In the genomic region with DNA sequence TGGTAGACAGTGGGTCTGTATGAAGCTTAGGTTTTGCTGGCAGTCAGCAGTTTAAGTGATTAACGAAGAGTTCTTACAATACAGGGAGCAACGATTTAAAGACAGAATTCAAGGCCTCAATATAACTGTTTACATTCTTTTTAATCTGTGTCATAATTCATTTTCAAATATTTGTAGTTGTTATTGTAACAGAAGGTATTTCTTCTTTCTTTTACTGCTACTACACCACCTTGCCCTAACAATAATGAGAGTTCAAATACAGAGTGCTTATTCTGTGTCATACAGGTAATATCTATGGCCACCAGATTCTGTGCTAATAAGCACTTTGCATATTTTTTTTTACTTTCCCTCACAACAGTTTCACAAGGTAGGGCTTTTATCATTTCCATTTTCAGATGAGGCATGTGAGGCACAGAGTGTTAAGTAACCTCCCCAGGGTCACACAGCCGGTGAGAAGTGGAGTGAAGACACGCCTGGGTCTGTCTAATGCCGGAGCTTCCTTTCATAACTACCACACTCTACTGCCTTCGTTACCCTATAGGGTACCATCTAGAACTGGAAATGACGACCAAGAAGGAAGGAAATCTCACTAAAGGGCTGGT, we compare ENCODE assay signal across 10 cellular contexts.
A peak's percentile ranks its signal among the peaks of the same experiment; 100 is the strongest.
DNase-seq lines count a peak whose midpoint lies in the region; ATAC-seq and TF ChIP-seq lines count a peak whose summit lies in the region.
"Had no signal": no experiment of that assay in that cellular context is flagged by ENCODE, and none has a peak within 500 bp of the region (broad histone marks: within the 10 kb centered on the region; RNA-seq: fewer than 3 reads in every experiment).

No MANE protein-coding gene starts in this region.

- H3K36me3 ChIP-seq in ascending aorta (no peaks in the 10 kb centered on the region), suprapubic skin (no peaks in the 10 kb centered on the region), WERI-Rb-1 (no peaks in the 10 kb centered on the region)
- H3K36me3 ChIP-seq: cardiac muscle cell had no signal

- peaks cover 5 to 7% of the 10 kb centered on the region in 2 donors for H3K4me1 ChIP-seq in ascending aorta
- H3K4me1 ChIP-seq in suprapubic skin = peaks cover 20% of the 10 kb centered on the region
- no peaks in the 10 kb centered on the region for H3K4me1 ChIP-seq in foreskin keratinocyte

- H3K27ac ChIP-seq in ascending aorta (peak overlapping the region; percentile 43 to 63), suprapubic skin (peak overlapping the region; percentile 64), foreskin keratinocyte (no peak overlapping the region), WERI-Rb-1 (no peak overlapping the region)
- H3K27ac ChIP-seq: cardiac muscle cell had no signal

- WGBS in suprapubic skin = 83% methylated on average over 7 of the region's 7 CpGs

- TF ChIP-seq POLR2A in suprapubic skin (IDR thresholded peaks at IDR 0.05) = no peak

- H3K4me3 ChIP-seq in ascending aorta (no peak overlapping the region), suprapubic skin (no peak overlapping the region), WERI-Rb-1 (ENCODE audit: low read depth, low read length) (no peak overlapping the region)
- H3K4me3 ChIP-seq: cardiac muscle cell had no signal

- no peak for DNase-seq in ascending aorta (ENCODE audit: low spot score in 2 of 2)
- DNase-seq in suprapubic skin (ENCODE audit: low spot score in 2 of 2) = no peak
- no peak for DNase-seq in foreskin keratinocyte
- DNase-seq in NCI-H82 treated with DMSO at 0.1 percent for 48 hours (lab: John Stamatoyannopoulos, UW; ENCODE audit: unreplicated experiment) = no peak
- no peak for DNase-seq in A172 (ENCODE audit: low spot score)
- DNase-seq in WERI-Rb-1 = no peak
- DNase-seq: NCI-H1105 had no signal

- intact Hi-C loops in ascending aorta (cut with DNase I) = no loop called here

- H3K9me3 ChIP-seq in ascending aorta = no peaks in the 10 kb centered on the region
- no peaks in the 10 kb centered on the region for H3K9me3 ChIP-seq in suprapubic skin
- H3K9me3 ChIP-seq in WERI-Rb-1 (ENCODE audit: severe bottlenecking) = no peaks in the 10 kb centered on the region

- no peak for TF ChIP-seq EP300 in suprapubic skin (IDR thresholded peaks at IDR 0.05)

- ATAC-seq in GM19035 (IDR thresholded peaks at IDR 0.05; ENCODE audit: unreplicated experiment) = peak; percentile 48
- peak; percentile 66 for ATAC-seq in HG02852 (IDR thresholded peaks at IDR 0.05; ENCODE audit: unreplicated experiment)
- no peak for ATAC-seq in foreskin keratinocyte

- TF ChIP-seq CTCF in ascending aorta (IDR thresholded peaks at IDR 0.05) = no peak
- TF ChIP-seq CTCF in suprapubic skin (IDR thresholded peaks at IDR 0.05) = no peak
- TF ChIP-seq CTCF in foreskin keratinocyte (conservative IDR thresholded peaks at IDR 0.05) = no peak
- no peak for TF ChIP-seq CTCF in WERI-Rb-1 (IDR thresholded peaks at IDR 0.05; ENCODE audit: low read depth, low read length)

- H3K27me3 ChIP-seq in ascending aorta (no peaks in the 10 kb centered on the region), suprapubic skin (no peaks in the 10 kb centered on the region), foreskin keratinocyte (no peaks in the 10 kb centered on the region), WERI-Rb-1 (ENCODE audit: insufficient read depth, low read depth, severe bottlenecking) (no peaks in the 10 kb centered on the region)

Comparison
In these comparisons a context has a peak if more than half of its experiments do, and no peak if none do; other contexts are left out.
1. H3K27ac ChIP-seq: peak in ascending aorta (2 of 2) and suprapubic skin (single experiment); none in foreskin keratinocyte (single experiment) and WERI-Rb-1 (single experiment).